ENCODE assay signal across 11 cellular contexts in the genomic region with DNA sequence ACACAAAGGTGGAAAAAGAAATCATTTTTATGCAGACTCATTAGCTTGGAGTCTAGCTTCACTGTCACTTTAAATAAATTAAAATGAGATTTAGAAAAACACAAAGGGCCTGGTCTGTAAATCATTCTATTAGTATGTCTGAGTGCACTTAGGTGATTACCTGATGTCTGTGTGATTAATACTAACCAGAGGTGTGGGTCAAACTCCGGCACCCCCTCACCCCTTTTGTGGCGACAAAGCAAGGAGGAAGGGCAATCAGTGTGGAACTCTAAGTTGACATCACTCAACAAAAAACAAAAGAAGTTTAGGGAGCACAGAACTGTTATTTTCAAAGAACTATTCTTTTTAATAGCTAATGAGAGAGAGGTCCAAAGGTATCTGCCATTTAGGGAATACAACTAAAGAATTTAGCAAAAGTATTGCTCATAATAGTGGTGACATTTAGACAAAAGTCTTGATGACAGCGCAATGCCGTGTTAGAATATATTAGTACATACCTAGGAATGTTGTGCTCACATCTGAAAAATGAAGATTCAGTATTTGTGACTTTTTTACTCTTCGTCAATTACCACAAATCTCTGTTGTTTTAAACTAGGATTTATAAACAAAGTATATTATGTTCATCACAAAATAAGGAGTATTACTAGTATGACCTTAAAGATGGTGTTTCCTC.
A peak's percentile ranks its signal among the peaks of the same experiment; 100 is the strongest.
DNase-seq lines count a peak whose midpoint lies in the region; ATAC-seq and TF ChIP-seq lines count a peak whose summit lies in the region.
"Had no signal": no experiment of that assay in that cellular context is flagged by ENCODE, and none has a peak within 500 bp of the region (broad histone marks: within the 10 kb centered on the region; RNA-seq: fewer than 3 reads in every experiment).

No MANE protein-coding gene starts in this region.

- WGBS in stomach, 5 donors: 76 to 85% (median 83%) methylated on average over 5 of the region's 5 CpGs

- no peaks in the 10 kb centered on the region for H3K9me3 ChIP-seq in adipocyte (ENCODE audit: control insufficient read depth, low read length)
- no peaks in the 10 kb centered on the region for H3K9me3 ChIP-seq in stomach
- H3K9me3 ChIP-seq: HAP-1 had no signal

- H3K36me3 ChIP-seq in adipocyte (ENCODE audit: control insufficient read depth, insufficient read depth, low read length, severe bottlenecking) (peaks cover 24% of the 10 kb centered on the region), stomach (no peaks in the 10 kb centered on the region)
- H3K36me3 ChIP-seq: HAP-1 had no signal

- intact Hi-C loops in stomach (cut with DNase I; ENCODE audit: low total_unique reads): no loop called here

- H3K27me3 Mint-ChIP-seq in immature natural killer cell (ENCODE audit: low read depth in 3 of 3): peaks cover 2 to 5% (median 2%) of the 10 kb centered on the region in 3 donors

- TF ChIP-seq CTCF in stomach (IDR thresholded peaks at IDR 0.05): no peak

- DNase-seq in HCEC 1CT: peak; percentile 66
- DNase-seq in adipocyte (ENCODE audit: low read depth): peak; percentile 68
- no peak for DNase-seq in immature natural killer cell
- DNase-seq in stomach: no peak
- no peak for DNase-seq in GF-D8 (lab: John Stamatoyannopoulos, UW)
- DNase-seq: activated naive CD4-positive, alpha-beta T cell treated with Interleukin-2 at 50 U/mL for 16 hours; DMS79 treated with DMSO at 0.1 percent for 48 hours; NCI-H1105 had no signal

- H3K4me3 ChIP-seq in adipocyte (ENCODE audit: low read length) (no peak overlapping the region), stomach (no peak overlapping the region)
- H3K4me3 ChIP-seq: HAP-1 had no signal

- ATAC-seq in GM18870 (IDR thresholded peaks at IDR 0.05; ENCODE audit: unreplicated experiment): no peak
- ATAC-seq in HG03280 (IDR thresholded peaks at IDR 0.05; ENCODE audit: unreplicated experiment): no peak

- H3K4me1 ChIP-seq in adipocyte (ENCODE audit: control insufficient read depth, insufficient read depth, low read length): peaks cover 50% of the 10 kb centered on the region
- H3K4me1 ChIP-seq in stomach: peaks cover 0 to 74% (median 9%) of the 10 kb centered on the region in 4 donors

- peaks cover 0 to 2% (median 0%) of the 10 kb centered on the region in 3 donors for H3K36me3 Mint-ChIP-seq in immature natural killer cell

- peak overlapping the region in 3 of 5 donors; percentile 59 to 70 (median 60) for H3K27ac ChIP-seq in stomach

- peak overlapping the region; percentile 1 for H3K9ac ChIP-seq in adipocyte (ENCODE audit: low read length)

- peaks cover 96 to 99% of the 10 kb centered on the region in 2 donors for H3K4me1 Mint-ChIP-seq in immature natural killer cell

- H3K27me3 ChIP-seq in adipocyte (replicated peaks; ENCODE audit: control insufficient read depth, insufficient read depth, low read length): no peaks in the 10 kb centered on the region
- peaks cover 0 to 4% (median 0%) of the 10 kb centered on the region in 3 donors for H3K27me3 ChIP-seq in stomach

- peak overlapping the region in 4 of 6 donors; percentile 93 to 99 (median 97) for H3K27ac Mint-ChIP-seq in immature natural killer cell

- no peak for TF ChIP-seq POLR2A in stomach (IDR thresholded peaks at IDR 0.05)

- no peaks in the 10 kb centered on the region for H3K9me3 Mint-ChIP-seq in immature natural killer cell

- no peak for TF ChIP-seq EP300 in stomach (IDR thresholded peaks at IDR 0.05)

- H3K4me3 Mint-ChIP-seq in immature natural killer cell: peak overlapping the region; percentile 72 to 91 (median 84)

Comparison
In these comparisons a context has a peak if more than half of its experiments do, and no peak if none do; other contexts are left out.
1. DNase-seq: peak in HCEC 1CT (single experiment) and adipocyte (single experiment); none in immature natural killer cell (0 of 3), stomach (single experiment) and GF-D8 (single experiment).